ENCODE assay signal across 9 cellular contexts in genomic region chr4:139734201-139734874, GRCh38.
A peak's percentile ranks its signal among the peaks of the same experiment; 100 is the strongest.
DNase-seq lines count a peak whose midpoint lies in the region; ATAC-seq and TF ChIP-seq lines count a peak whose summit lies in the region.
"Had no signal": no experiment of that assay in that cellular context is flagged by ENCODE, and none has a peak within 500 bp of the region (broad histone marks: within the 10 kb centered on the region; RNA-seq: fewer than 3 reads in every experiment).

No MANE protein-coding gene starts in this region.

- H3K36me3 Mint-ChIP-seq in activated T-cell treated with anti-CD3 and anti-CD28 coated beads, Interleukin-2, amount 50 U/mL, for 4 hours (ENCODE audit: insufficient read depth) = no peaks in the 10 kb centered on the region
- H3K36me3 Mint-ChIP-seq in activated T-helper 1 cell treated with anti-CD3 and anti-CD28 coated beads, Interleukin-12 subunit alpha, Interleukin-12 subunit beta, Interleukin-2, Interleukin-4 antibody, amounts not matched to agents 30 ng/mL and 10 ng/mL and 1 ng/mL, durations not matched to agents 14 hours and 24 hours and 36 hours (ENCODE audit: low read depth) = no peaks in the 10 kb centered on the region

- H3K4me1 ChIP-seq in cardiac muscle cell (ENCODE audit: low read depth) (peaks cover 47% of the 10 kb centered on the region), psoas muscle (peaks cover 33% of the 10 kb centered on the region)

- ATAC-seq in activated T-cell treated with anti-CD3 and anti-CD28 coated beads, Interleukin-2, amount 50 U/mL, for 4 hours = no peak
- ATAC-seq in psoas muscle (peak; percentile 28 to 75 (median 54)), HG03378 (IDR thresholded peaks at IDR 0.05; ENCODE audit: unreplicated experiment) (no peak), GM21529 (IDR thresholded peaks at IDR 0.05; ENCODE audit: unreplicated experiment) (no peak)

- no peak overlapping the region for H3K27ac Mint-ChIP-seq in activated T-helper 1 cell treated with anti-CD3 and anti-CD28 coated beads, Interleukin-12 subunit alpha, Interleukin-12 subunit beta, Interleukin-2, Interleukin-4 antibody, amounts not matched to agents 30 ng/mL and 10 ng/mL and 1 ng/mL, durations not matched to agents 14 hours and 24 hours and 36 hours

- peak overlapping the region; percentile 66 for H3K4me3 Mint-ChIP-seq in activated T-cell treated with anti-CD3 and anti-CD28 coated beads, Interleukin-2, amount 50 U/mL, for 4 hours
- H3K4me3 Mint-ChIP-seq in activated T-helper 1 cell treated with anti-CD3 and anti-CD28 coated beads, Interleukin-12 subunit alpha, Interleukin-12 subunit beta, Interleukin-2, Interleukin-4 antibody, amounts not matched to agents 30 ng/mL and 10 ng/mL and 1 ng/mL, durations not matched to agents 14 hours and 24 hours and 36 hours = peak overlapping the region; percentile 66

- TF ChIP-seq CTCF in cardiac muscle cell (IDR thresholded peaks at IDR 0.05; ENCODE audit: low read depth, low read length) (no peak), psoas muscle (IDR thresholded peaks at IDR 0.05) (no peak)

- intact Hi-C loops in activated T-helper 1 cell treated with anti-CD3 and anti-CD28 coated beads, Interleukin-12 subunit alpha, Interleukin-12 subunit beta, Interleukin-2, Interleukin-4 antibody, amounts not matched to agents 30 ng/mL and 10 ng/mL and 1 ng/mL, durations not matched to agents 14 hours and 24 hours and 36 hours (cut with micrococcal nuclease) = loop anchor here (1.0 to 10.0 kb wide), 5 partner anchors 76 to 626 kb away; partner anchors contain the start of gene MAML3
- intact Hi-C loops in psoas muscle (cut with DNase I) = loop anchor here (2.0 to 10.0 kb wide), 4 partner anchors 83 to 518 kb away; no protein-coding TSS in a partner anchor

- no peaks in the 10 kb centered on the region for H3K9me3 ChIP-seq in cardiac muscle cell (ENCODE audit: low read depth)
- no peaks in the 10 kb centered on the region for H3K9me3 ChIP-seq in psoas muscle

- peaks cover 9% of the 10 kb centered on the region for H3K4me1 Mint-ChIP-seq in activated T-cell treated with anti-CD3 and anti-CD28 coated beads, Interleukin-2, amount 50 U/mL, for 4 hours (ENCODE audit: low read depth)
- H3K4me1 Mint-ChIP-seq in activated T-helper 1 cell treated with anti-CD3 and anti-CD28 coated beads, Interleukin-12 subunit alpha, Interleukin-12 subunit beta, Interleukin-2, Interleukin-4 antibody, amounts not matched to agents 30 ng/mL and 10 ng/mL and 1 ng/mL, durations not matched to agents 14 hours and 24 hours and 36 hours (ENCODE audit: low read depth) = peaks cover 6% of the 10 kb centered on the region

- H3K36me3 ChIP-seq in cardiac muscle cell = no peaks in the 10 kb centered on the region
- H3K36me3 ChIP-seq in psoas muscle (ENCODE audit: insufficient read depth in 1 of 2, low read depth in 1 of 2) = no peaks in the 10 kb centered on the region

- peak overlapping the region; percentile 98 for H3K27ac ChIP-seq in cardiac muscle cell
- peak overlapping the region; percentile 80 for H3K27ac ChIP-seq in psoas muscle
- H3K27ac ChIP-seq: epithelial cell of prostate had no signal

- H3K9me3 Mint-ChIP-seq in activated T-cell treated with anti-CD3 and anti-CD28 coated beads, Interleukin-2, amount 50 U/mL, for 4 hours = no peaks in the 10 kb centered on the region
- H3K9me3 Mint-ChIP-seq in activated T-helper 1 cell treated with anti-CD3 and anti-CD28 coated beads, Interleukin-12 subunit alpha, Interleukin-12 subunit beta, Interleukin-2, Interleukin-4 antibody, amounts not matched to agents 30 ng/mL and 10 ng/mL and 1 ng/mL, durations not matched to agents 14 hours and 24 hours and 36 hours = no peaks in the 10 kb centered on the region

- H3K4me3 ChIP-seq in cardiac muscle cell (peak overlapping the region; percentile 17), psoas muscle (peak overlapping the region; percentile 68)

- 1 to 7% (median 3%) methylated on average over 14 of the region's 14 CpGs for WGBS in psoas muscle, 3 donors

- H3K27me3 ChIP-seq in cardiac muscle cell (no peaks in the 10 kb centered on the region), psoas muscle (ENCODE audit: insufficient read depth in 3 of 3, low read length in 2 of 3) (no peaks in the 10 kb centered on the region)

- peaks cover 35% of the 10 kb centered on the region for H3K27me3 Mint-ChIP-seq in activated T-cell treated with anti-CD3 and anti-CD28 coated beads, Interleukin-2, amount 50 U/mL, for 4 hours (ENCODE audit: low read depth)
- peaks cover 45% of the 10 kb centered on the region for H3K27me3 Mint-ChIP-seq in activated T-helper 1 cell treated with anti-CD3 and anti-CD28 coated beads, Interleukin-12 subunit alpha, Interleukin-12 subunit beta, Interleukin-2, Interleukin-4 antibody, amounts not matched to agents 30 ng/mL and 10 ng/mL and 1 ng/mL, durations not matched to agents 14 hours and 24 hours and 36 hours (ENCODE audit: insufficient read depth)

- no peak for DNase-seq in activated T-cell treated with anti-CD3 and anti-CD28 coated beads, Interleukin-2, amount 50 U/mL, for 4 hours
- DNase-seq in activated T-cell treated with anti-CD3 and anti-CD28 coated beads for 4 hours (no peak), cardiac muscle cell (ENCODE audit: low read depth in 1 of 2, low spot score in 1 of 2) (peak in 1 of 2 donors; percentile 89), psoas muscle (no peak), NCI-H2029 (lab: John Stamatoyannopoulos, UW) (no peak)
- DNase-seq in activated T-helper 1 cell treated with anti-CD3 and anti-CD28 coated beads, Interleukin-12 subunit alpha, Interleukin-12 subunit beta, Interleukin-2, Interleukin-4 antibody, amounts not matched to agents 30 ng/mL and 10 ng/mL and 1 ng/mL, durations not matched to agents 14 hours and 24 hours and 36 hours (ENCODE audit: low spot score) = no peak

Comparison
In these comparisons a context has a peak if more than half of its experiments do, and no peak if none do; other contexts are left out.
1. ATAC-seq: peak in psoas muscle (4 of 4); none in activated T-cell treated with anti-CD3 and anti-CD28 coated beads, Interleukin-2, amount 50 U/mL, for 4 hours (0 of 2), HG03378 (single experiment) and GM21529 (single experiment).